ENCODE assay signal across 30 cellular contexts in the genomic region with DNA sequence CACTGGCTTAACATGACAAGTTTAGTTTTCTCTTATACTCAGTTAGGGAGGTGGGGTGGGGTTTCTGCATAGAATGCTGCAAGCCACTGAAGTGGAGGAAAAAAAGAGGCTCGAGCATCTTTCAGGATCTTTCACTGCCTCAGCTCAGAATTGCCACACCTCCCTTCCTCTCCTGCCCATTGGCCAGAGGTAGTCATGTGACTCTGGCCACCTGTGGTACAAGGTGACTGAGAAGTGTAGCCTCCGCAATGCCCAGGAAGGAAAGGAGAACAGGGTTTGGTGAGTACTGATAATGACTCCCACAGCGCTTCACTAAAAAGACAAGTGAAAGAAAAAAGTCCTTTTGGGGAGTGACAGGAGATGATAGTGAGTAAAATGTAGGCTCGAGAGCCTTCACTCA.
"Had no signal": no experiment of that assay in that cellular context is flagged by ENCODE, and none has a peak within 500 bp of the region (broad histone marks: within the 10 kb centered on the region; RNA-seq: fewer than 3 reads in every experiment).

No MANE protein-coding gene starts in this region.

- H3K27me3 Mint-ChIP-seq: dendritic cell treated with granulocyte-macrophage colony-stimulating factor and Interleukin-4, amounts not matched to agents 40 ng/mL and 50 ng/mL, for 4 days; stimulated activated naive CD8-positive, alpha-beta T cell treated with anti-CD3 and anti-CD28 coated beads, Interleukin-15, amount 100 ng/mL, for 72 hours had no signal

- H3K9me3 Mint-ChIP-seq: dendritic cell treated with granulocyte-macrophage colony-stimulating factor and Interleukin-4, amounts not matched to agents 40 ng/mL and 50 ng/mL, for 4 days; memory B cell; nephron; neural progenitor cell; stimulated activated naive CD8-positive, alpha-beta T cell treated with anti-CD3 and anti-CD28 coated beads, Interleukin-15, amount 100 ng/mL, for 72 hours had no signal

- FAIRE-seq: colon, endothelial cell of umbilical vein, kidney, small intestine had no signal

- H3K79me2 ChIP-seq: parathyroid adenoma had no signal

- H3K27ac ChIP-seq: esophagus muscularis mucosa, foreskin keratinocyte, heart right ventricle, neural progenitor cell, parathyroid adenoma, right lobe of liver, suprapubic skin, transverse colon, upper lobe of right lung, uterus had no signal

- H3K27ac Mint-ChIP-seq: dendritic cell treated with granulocyte-macrophage colony-stimulating factor and Interleukin-4, amounts not matched to agents 40 ng/mL and 50 ng/mL, for 4 days; memory B cell; nephron; progenitor cell of endocrine pancreas; stimulated activated naive CD8-positive, alpha-beta T cell treated with anti-CD3 and anti-CD28 coated beads, Interleukin-15, amount 100 ng/mL, for 72 hours had no signal

- H3K9ac ChIP-seq: neural progenitor cell, parathyroid adenoma had no signal

- H3K4me2 ChIP-seq: neural progenitor cell had no signal

- H3K4me3 Mint-ChIP-seq: dendritic cell treated with granulocyte-macrophage colony-stimulating factor and Interleukin-4, amounts not matched to agents 40 ng/mL and 50 ng/mL, for 4 days; memory B cell; naive thymus-derived CD4-positive, alpha-beta T cell; nephron; neural progenitor cell; stimulated activated naive CD8-positive, alpha-beta T cell treated with anti-CD3 and anti-CD28 coated beads, Interleukin-15, amount 100 ng/mL, for 72 hours had no signal

- H3K4me1 ChIP-seq: esophagus muscularis mucosa, heart right ventricle, neural progenitor cell, parathyroid adenoma, right lobe of liver, suprapubic skin, transverse colon, upper lobe of right lung, uterus had no signal

- H3K4me3 ChIP-seq: esophagus muscularis mucosa, heart right ventricle, lung, neural progenitor cell, right lobe of liver, suprapubic skin, transverse colon, upper lobe of right lung, uterus had no signal

- H3K9me3 ChIP-seq: esophagus muscularis mucosa, heart right ventricle, right lobe of liver, suprapubic skin, transverse colon, upper lobe of right lung, uterus had no signal

- ATAC-seq: left lobe of liver; naive thymus-derived CD4-positive, alpha-beta T cell; stimulated activated naive CD8-positive, alpha-beta T cell treated with anti-CD3 and anti-CD28 coated beads, Interleukin-15, amount 100 ng/mL, for 72 hours; upper lobe of right lung had no signal

- H3K27me3 ChIP-seq: esophagus muscularis mucosa, foreskin keratinocyte, heart right ventricle, neural progenitor cell, right lobe of liver, suprapubic skin, transverse colon, upper lobe of right lung, uterus had no signal

- H2AFZ ChIP-seq: neural progenitor cell, parathyroid adenoma had no signal

- DNase-seq: effector CD8-positive, alpha-beta T cell; glutamatergic neuron; hippocampal formation; kidney; midbrain; naive thymus-derived CD4-positive, alpha-beta T cell; right lobe of liver; small intestine; stimulated activated CD4-positive, alpha-beta T cell treated with anti-CD3 and anti-CD28 coated beads, Interleukin-15, amount 100 ng/mL, for 24 hours; stimulated activated CD4-positive, alpha-beta T cell treated with anti-CD3 and anti-CD28 coated beads, Interleukin-2, amount 100 ng/mL, for 48 hours; stimulated activated CD8-positive, alpha-beta memory T cell treated with anti-CD3 and anti-CD28 coated beads, Interleukin-4, amount 100 ng/mL, for 48 hours; stimulated activated naive CD4-positive, alpha-beta T cell; stimulated activated naive CD8-positive, alpha-beta T cell treated with anti-CD3 and anti-CD28 coated beads, Interleukin-15, amount 100 ng/mL, for 72 hours; transverse colon; upper lobe of right lung; uterus had no signal

- H3K36me3 Mint-ChIP-seq: memory B cell; naive thymus-derived CD4-positive, alpha-beta T cell; neural progenitor cell had no signal

- H3K4me1 Mint-ChIP-seq: memory B cell; naive thymus-derived CD4-positive, alpha-beta T cell; nephron; neural progenitor cell; stimulated activated naive CD8-positive, alpha-beta T cell treated with anti-CD3 and anti-CD28 coated beads, Interleukin-15, amount 100 ng/mL, for 72 hours had no signal

- H3K36me3 ChIP-seq: esophagus muscularis mucosa, heart right ventricle, neural progenitor cell, right lobe of liver, suprapubic skin, transverse colon, upper lobe of right lung, uterus had no signal
